21 cellular contexts compared by ENCODE assay signal in the genomic region with DNA sequence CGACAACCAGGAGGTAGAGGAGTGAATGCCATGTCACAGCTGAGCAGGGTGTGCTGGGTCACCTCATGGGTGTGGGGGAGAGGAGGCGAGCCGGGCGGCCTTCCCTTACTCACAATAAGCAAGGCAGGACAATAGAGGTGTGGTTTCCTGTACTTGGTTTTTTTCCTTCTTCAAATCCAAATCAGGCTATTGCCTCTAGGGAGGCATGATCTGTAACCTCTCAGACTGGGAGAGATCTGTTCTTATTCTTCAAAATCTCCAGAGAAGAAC.
"Had no signal": no experiment of that assay in that cellular context is flagged by ENCODE, and none has a peak within 500 bp of the region (broad histone marks: within the 10 kb centered on the region; RNA-seq: fewer than 3 reads in every experiment).

No MANE protein-coding gene starts in this region.

- H3K79me2 ChIP-seq: parathyroid adenoma had no signal

- H3K4me3 Mint-ChIP-seq: activated B cell treated with CpG ODN at 0.5 μM for 24 hours; activated CD4-positive, alpha-beta T cell treated with anti-CD3 and anti-CD28 coated beads, Interleukin-2, amount 10 ng/mL, durations not matched to agents 24 days and 14 days; activated CD8-positive, alpha-beta T cell treated with anti-CD3 and anti-CD28 coated beads, Interleukin-2, amount 10 ng/mL, durations not matched to agents 7 days and 5 days; dendritic cell treated with granulocyte-macrophage colony-stimulating factor and Interleukin-4, amounts not matched to agents 40 ng/mL and 50 ng/mL, for 4 days; T-helper 17 cell had no signal

- DNase-seq: activated B cell treated with CpG ODN at 0.5 μM for 24 hours; activated CD4-positive, alpha-beta T cell treated with anti-CD3 and anti-CD28 coated beads, Interleukin-2, amount 10 ng/mL, durations not matched to agents 24 days and 14 days; activated CD8-positive, alpha-beta memory T cell treated with anti-CD3 and anti-CD28 coated beads, Interleukin-2, amount 50 U/mL, for 4 hours; activated CD8-positive, alpha-beta T cell treated with anti-CD3 and anti-CD28 coated beads, Interleukin-2, amount 10 ng/mL, durations not matched to agents 7 days and 5 days; activated gamma-delta T cell; activated T-cell treated with anti-CD3 and anti-CD28 coated beads, Interleukin-2, amount 50 U/mL, for 48 hours; body of pancreas; effector memory CD4-positive, alpha-beta T cell; hippocampal formation; kidney; SHP77 treated with DMSO at 0.1 percent for 48 hours; stimulated activated CD4-positive, alpha-beta T cell treated with anti-CD3 and anti-CD28 coated beads, Interleukin-15, amount 100 ng/mL, for 24 hours; stimulated activated CD4-positive, alpha-beta T cell treated with anti-CD3 and anti-CD28 coated beads, Interleukin-4, amount 100 ng/mL, for 1 hour; stimulated activated naive CD4-positive, alpha-beta T cell; T-helper 17 cell; tibial artery had no signal

- FAIRE-seq: kidney, TTC549 had no signal

- H3K9me3 Mint-ChIP-seq: activated B cell treated with CpG ODN at 0.5 μM for 24 hours; activated CD4-positive, alpha-beta T cell treated with anti-CD3 and anti-CD28 coated beads, Interleukin-2, amount 10 ng/mL, durations not matched to agents 24 days and 14 days; activated naive CD4-positive, alpha-beta T cell treated with anti-CD3 and anti-CD28 coated beads, Interleukin-2, amount 50 U/mL, for 72 hours; dendritic cell treated with granulocyte-macrophage colony-stimulating factor and Interleukin-4, amounts not matched to agents 40 ng/mL and 50 ng/mL, for 4 days had no signal

- H3K27me3 ChIP-seq: body of pancreas, tibial artery had no signal

- H3K4me1 Mint-ChIP-seq: activated B cell treated with CpG ODN at 0.5 μM for 24 hours, T-helper 17 cell had no signal

- H3K9ac ChIP-seq: parathyroid adenoma had no signal

- H3K9me3 ChIP-seq: body of pancreas, tibial artery had no signal

- H3K36me3 ChIP-seq: tibial artery had no signal

- H3K36me3 Mint-ChIP-seq: activated naive CD4-positive, alpha-beta T cell treated with anti-CD3 and anti-CD28 coated beads, Interleukin-2, amount 50 U/mL, for 72 hours had no signal

- H2AFZ ChIP-seq: parathyroid adenoma had no signal

- ATAC-seq: activated CD8-positive, alpha-beta T cell treated with anti-CD3 and anti-CD28 coated beads, Interleukin-2, amount 10 ng/mL, durations not matched to agents 7 days and 5 days; activated naive CD4-positive, alpha-beta T cell treated with anti-CD3 and anti-CD28 coated beads, Interleukin-2, amount 50 U/mL, for 72 hours; body of pancreas; T-helper 17 cell had no signal

- H3K27me3 Mint-ChIP-seq: dendritic cell treated with granulocyte-macrophage colony-stimulating factor and Interleukin-4, amounts not matched to agents 40 ng/mL and 50 ng/mL, for 4 days had no signal

- H3K27ac ChIP-seq: body of pancreas, parathyroid adenoma, tibial artery had no signal

- H3K27ac Mint-ChIP-seq: activated B cell treated with CpG ODN at 0.5 μM for 24 hours; activated CD4-positive, alpha-beta T cell treated with anti-CD3 and anti-CD28 coated beads, Interleukin-2, amount 10 ng/mL, durations not matched to agents 24 days and 14 days; activated CD8-positive, alpha-beta T cell treated with anti-CD3 and anti-CD28 coated beads, Interleukin-2, amount 10 ng/mL, durations not matched to agents 7 days and 5 days; activated naive CD4-positive, alpha-beta T cell treated with anti-CD3 and anti-CD28 coated beads, Interleukin-2, amount 50 U/mL, for 72 hours; dendritic cell treated with granulocyte-macrophage colony-stimulating factor and Interleukin-4, amounts not matched to agents 40 ng/mL and 50 ng/mL, for 4 days; T-helper 17 cell had no signal

- H3K4me3 ChIP-seq: body of pancreas, skin epidermis, tibial artery had no signal
